Comparison of ENCODE assay signal across 27 cellular contexts in genomic region chr7:151254851-151255250, GRCh38. TPM values are rescaled to one million over a fixed set of nuclear protein-coding genes. Genes with fewer than 3 reads are reported as not detected.
"Had no signal": no experiment of that assay in that cellular context is flagged by ENCODE, and none has a peak within 500 bp of the region (broad histone marks: within the 10 kb centered on the region; RNA-seq: fewer than 3 reads in every experiment).

No MANE protein-coding gene starts in this region.

- ATAC-seq: activated CD8-positive, alpha-beta memory T cell treated with anti-CD3 and anti-CD28 coated beads, Interleukin-2, amount 10 ng/mL, durations not matched to agents 7 days and 5 days; activated naive CD4-positive, alpha-beta T cell treated with anti-CD3 and anti-CD28 coated beads, Interleukin-2, amount 50 U/mL, for 72 hours; activated naive CD8-positive, alpha-beta T cell treated with anti-CD3 and anti-CD28 coated beads, Interleukin-2, amount 50 U/mL, for 24 hours; body of pancreas; K562; PC-3 had no signal

- H3K36me3 Mint-ChIP-seq: activated CD8-positive, alpha-beta memory T cell treated with anti-CD3 and anti-CD28 coated beads, Interleukin-2, amount 10 ng/mL, durations not matched to agents 7 days and 5 days had no signal

- H3K4me3 Mint-ChIP-seq: activated B cell treated with CpG ODN at 0.5 μM for 24 hours; activated CD4-positive, alpha-beta T cell treated with anti-CD3 and anti-CD28 coated beads, Interleukin-2, amount 10 ng/mL, durations not matched to agents 24 days and 14 days; activated CD8-positive, alpha-beta memory T cell treated with anti-CD3 and anti-CD28 coated beads, Interleukin-2, amount 10 ng/mL, durations not matched to agents 7 days and 5 days; activated naive CD8-positive, alpha-beta T cell treated with anti-CD3 and anti-CD28 coated beads, Interleukin-2, amount 50 U/mL, for 24 hours; activated T-cell treated with anti-CD3 and anti-CD28 coated beads, Interleukin-2, amount 50 U/mL, for 24 hours; activated T-helper 1 cell treated with anti-CD3 and anti-CD28 coated beads, Interleukin-12 subunit alpha, Interleukin-12 subunit beta, Interleukin-2, Interleukin-4 antibody, amounts not matched to agents 30 ng/mL and 10 ng/mL and 1 ng/mL, durations not matched to agents 14 hours and 24 hours and 36 hours had no signal

- H3K36me3 ChIP-seq: ascending aorta had no signal

- H3K27me3 ChIP-seq: ascending aorta, body of pancreas had no signal

- H3K27ac Mint-ChIP-seq: activated B cell treated with CpG ODN at 0.5 μM for 24 hours; activated CD4-positive, alpha-beta T cell treated with anti-CD3 and anti-CD28 coated beads, Interleukin-2, amount 10 ng/mL, durations not matched to agents 24 days and 14 days; activated CD8-positive, alpha-beta memory T cell treated with anti-CD3 and anti-CD28 coated beads, Interleukin-2, amount 10 ng/mL, durations not matched to agents 7 days and 5 days; activated naive CD4-positive, alpha-beta T cell treated with anti-CD3 and anti-CD28 coated beads, Interleukin-2, amount 50 U/mL, for 72 hours; activated naive CD8-positive, alpha-beta T cell treated with anti-CD3 and anti-CD28 coated beads, Interleukin-2, amount 50 U/mL, for 24 hours; activated T-cell treated with anti-CD3 and anti-CD28 coated beads, Interleukin-2, amount 50 U/mL, for 24 hours; activated T-helper 1 cell treated with anti-CD3 and anti-CD28 coated beads, Interleukin-12 subunit alpha, Interleukin-12 subunit beta, Interleukin-2, Interleukin-4 antibody, amounts not matched to agents 30 ng/mL and 10 ng/mL and 1 ng/mL, durations not matched to agents 14 hours and 24 hours and 36 hours had no signal

- DNase-seq: activated B cell treated with CpG ODN at 0.5 μM for 24 hours; activated CD4-positive, alpha-beta T cell treated with anti-CD3 and anti-CD28 coated beads for 1 hour; activated CD4-positive, alpha-beta T cell treated with anti-CD3 and anti-CD28 coated beads, Interleukin-2, amount 10 ng/mL, durations not matched to agents 24 days and 14 days; activated CD4-positive, alpha-beta T cell treated with anti-CD3 and anti-CD28 coated beads, Interleukin-2, amount 50 U/mL, for 48 hours; activated CD8-positive, alpha-beta memory T cell treated with anti-CD3 and anti-CD28 coated beads, Interleukin-2, amount 10 ng/mL, durations not matched to agents 7 days and 5 days; activated effector memory CD4-positive, alpha-beta T cell treated with anti-CD3 and anti-CD28 coated beads, Interleukin-2, amount 50 U/mL, for 16 hours; activated naive CD4-positive, alpha-beta T cell treated with Interleukin-2 at 50 U/mL for 16 hours; activated naive CD8-positive, alpha-beta T cell treated with anti-CD3 and anti-CD28 coated beads, Interleukin-2, amount 50 U/mL, for 24 hours; activated T-cell treated with anti-CD3 and anti-CD28 coated beads, Interleukin-2, amount 50 U/mL, for 24 hours; amniotic stem cell; body of pancreas; Karpas-422; MM.1S; NCI-H1105; NCI-H1436; NCI-H1694 treated with DMSO at 0.1 percent for 48 hours; NCI-H2029 treated with DMSO at 0.1 percent for 48 hours; NCI-H446; NCI-H524; PC-3; SIG-M5; T-helper 2 cell; T1000 had no signal

- H3K27ac ChIP-seq: body of pancreas had no signal

- H3K9me3 Mint-ChIP-seq: activated B cell treated with CpG ODN at 0.5 μM for 24 hours; activated CD4-positive, alpha-beta T cell treated with anti-CD3 and anti-CD28 coated beads, Interleukin-2, amount 10 ng/mL, durations not matched to agents 24 days and 14 days; activated naive CD4-positive, alpha-beta T cell treated with anti-CD3 and anti-CD28 coated beads, Interleukin-2, amount 50 U/mL, for 72 hours; activated naive CD8-positive, alpha-beta T cell treated with anti-CD3 and anti-CD28 coated beads, Interleukin-2, amount 50 U/mL, for 24 hours; activated T-cell treated with anti-CD3 and anti-CD28 coated beads, Interleukin-2, amount 50 U/mL, for 24 hours; activated T-helper 1 cell treated with anti-CD3 and anti-CD28 coated beads, Interleukin-12 subunit alpha, Interleukin-12 subunit beta, Interleukin-2, Interleukin-4 antibody, amounts not matched to agents 30 ng/mL and 10 ng/mL and 1 ng/mL, durations not matched to agents 14 hours and 24 hours and 36 hours had no signal

- H3K9me3 ChIP-seq: ascending aorta, body of pancreas had no signal

- H3K4me3 ChIP-seq: ascending aorta, body of pancreas, K562 had no signal

RNA-seq across cellular contexts. Expression of gene SMARCD3, which starts 6.4 kb away (rescaled TPM):
- total RNA-seq: activated B cell treated with CpG ODN at 0.5 μM for 24 hours had no signal

RNA-seq across cellular contexts. Expression of gene H2BK1, which starts 44.6 kb away (rescaled TPM):
- total RNA-seq: activated CD4-positive, alpha-beta T cell treated with anti-CD3 and anti-CD28 coated beads, Interleukin-2, amount 10 ng/mL, durations not matched to agents 24 days and 14 days; activated CD8-positive, alpha-beta memory T cell treated with anti-CD3 and anti-CD28 coated beads, Interleukin-2, amount 10 ng/mL, durations not matched to agents 7 days and 5 days; activated T-helper 1 cell treated with anti-CD3 and anti-CD28 coated beads, Interleukin-12 subunit alpha, Interleukin-12 subunit beta, Interleukin-2, Interleukin-4 antibody, amounts not matched to agents 30 ng/mL and 10 ng/mL and 1 ng/mL, durations not matched to agents 14 hours and 24 hours and 36 hours; ascending aorta; body of pancreas; K562; PC-3 had no signal
